ENCODE assay signal across 10 cellular contexts in genomic region chr1:26171084-26172072, GRCh38. TPM values are rescaled to one million over a fixed set of nuclear protein-coding genes. Genes with fewer than 3 reads are reported as not detected.
DNase-seq lines count a peak whose midpoint lies in the region; ATAC-seq and TF ChIP-seq lines count a peak whose summit lies in the region.
"Had no signal": no experiment of that assay in that cellular context is flagged by ENCODE, and none has a peak within 500 bp of the region (broad histone marks: within the 10 kb centered on the region; RNA-seq: fewer than 3 reads in every experiment).

Gene ZNF593OS (minus strand): TSS chr1:26171832. CDS start chr1:26171661, 171 bp downstream.

- TF ChIP-seq EP300 in SK-N-SH (IDR thresholded peaks at IDR 0.05; ENCODE audit: borderline replicate concordance in 1 of 2, low read depth in 1 of 2, low read length in 1 of 2) (no peak), gastroesophageal sphincter (IDR thresholded peaks at IDR 0.05) (no peak)

- peak within 1 kb of the TSS; percentile 85 to 98 for H3K4me3 ChIP-seq in SK-N-SH (ENCODE audit: low read depth in 2 of 2, low read length in 1 of 2)
- H3K4me3 ChIP-seq in SK-N-MC: peak within 1 kb of the TSS; percentile 91
- peak within 1 kb of the TSS in 3 of 4 donors; percentile 88 to 98 (median 91) for H3K4me3 ChIP-seq in esophagus squamous epithelium
- H3K4me3 ChIP-seq in skeletal muscle satellite cell (ENCODE audit: low read length): peak within 1 kb of the TSS; percentile 93
- peak within 1 kb of the TSS in 1 of 2 donors; percentile 91 for H3K4me3 ChIP-seq in gastroesophageal sphincter

- WGBS in SK-N-SH (ENCODE audit: low lambda C conversion rate): 88% methylated on average over 21 of the region's 34 CpGs
- WGBS in esophagus squamous epithelium, 2 donors: 87 to 90% methylated on average over 13 to 23 of the region's 34 CpGs
- WGBS in gastroesophageal sphincter (ENCODE audit: low coverage in 1 of 2), 2 donors: 40% methylated on average over 2 of the region's 34 CpGs; no CpG with 5 or more reads in 1 of the 2 donors

- ATAC-seq in SK-N-SH treated with all-trans-retinoic acid at 6 μM for 48 hours: no peak
- no peak for ATAC-seq in gastroesophageal sphincter
- ATAC-seq in HG02588 (IDR thresholded peaks at IDR 0.05; ENCODE audit: unreplicated experiment): no peak

- H3K9ac ChIP-seq in SK-N-SH: peak within 1 kb of the TSS; percentile 92; the same call in 1 of the 2 replicates
- H3K9ac ChIP-seq in SK-N-MC (ENCODE audit: insufficient read length): peak within 1 kb of the TSS; percentile 92
- peak within 1 kb of the TSS; percentile 96 for H3K9ac ChIP-seq in skeletal muscle satellite cell (ENCODE audit: low read depth, low read length)

- no peaks in the 10 kb centered on the region for H3K9me2 ChIP-seq in SK-N-SH

- H4K20me1 ChIP-seq in SK-N-SH (ENCODE audit: insufficient read depth): no peaks in the 10 kb centered on the region

- H3K36me3 ChIP-seq in SK-N-SH (replicated peaks in 1 of 2; ENCODE audit: control insufficient read depth in 1 of 2, insufficient read depth in 2 of 2, low read length in 1 of 2) (peaks cover 0 to 2% of the 10 kb centered on the region in 2 experiments), SK-N-MC (ENCODE audit: insufficient read depth, low read length) (no peaks in the 10 kb centered on the region; the same call in 1 of the 2 replicates), esophagus squamous epithelium (peaks cover 0 to 14% (median 0%) of the 10 kb centered on the region in 3 donors), skeletal muscle satellite cell (ENCODE audit: insufficient read depth, low read length) (peaks cover 8% of the 10 kb centered on the region), gastroesophageal sphincter (peaks cover 0 to 11% of the 10 kb centered on the region in 2 donors)
- H3K36me3 ChIP-seq: Peyer's patch had no signal

- TF ChIP-seq POLR2A in esophagus squamous epithelium (IDR thresholded peaks at IDR 0.05) (no peak), gastroesophageal sphincter (IDR thresholded peaks at IDR 0.05) (no peak)

- peaks cover 17% of the 10 kb centered on the region; the same call in 1 of the 2 replicates for H3K79me2 ChIP-seq in SK-N-SH (ENCODE audit: insufficient read depth)

- no peak within 1 kb of the TSS for H2AFZ ChIP-seq in SK-N-SH (ENCODE audit: low read depth)

- DNase-seq in SK-N-SH (peak; percentile 28), SK-N-MC (ENCODE audit: low read depth, low spot score) (no peak), esophagus squamous epithelium (lab: John Stamatoyannopoulos, UW) (no peak), mucosa of gallbladder (ENCODE audit: low spot score) (no peak)
- DNase-seq: Peyer's patch; stimulated activated CD4-positive, alpha-beta T cell treated with anti-CD3 and anti-CD28 coated beads, Interleukin-4, amount 100 ng/mL, for 24 hours had no signal

- POLR2A ChIA-PET in SK-N-SH (lab: Yijun Ruan, JAX): no interaction called here

- CTCF ChIA-PET in SK-N-SH (lab: Yijun Ruan, JAX): interaction anchor here (0.9 to 2.3 kb wide), 4 partner anchors 63 to 192 kb away, joined by 3 to 13 read pairs (median 6); partner anchors contain the start of genes CEP85 and SH3BGRL3

- TF ChIP-seq RAD21 in SK-N-SH (IDR thresholded peaks at IDR 0.05; ENCODE audit: low read length): no peak

- no peaks in the 10 kb centered on the region for H3K27me3 ChIP-seq in SK-N-SH (ENCODE audit: insufficient read depth)
- H3K27me3 ChIP-seq in esophagus squamous epithelium: no peaks in the 10 kb centered on the region
- no peaks in the 10 kb centered on the region for H3K27me3 ChIP-seq in skeletal muscle satellite cell (ENCODE audit: control insufficient read depth, insufficient read depth, low read length)
- H3K27me3 ChIP-seq in gastroesophageal sphincter: no peaks in the 10 kb centered on the region
- H3K27me3 ChIP-seq: Peyer's patch had no signal

- intact Hi-C loops in esophagus squamous epithelium (cut with DNase I): no loop called here

- H3K9me3 ChIP-seq in SK-N-SH (no peaks in the 10 kb centered on the region), SK-N-MC (ENCODE audit: low read depth, low read length) (no peaks in the 10 kb centered on the region), esophagus squamous epithelium (no peaks in the 10 kb centered on the region), skeletal muscle satellite cell (replicated peaks; ENCODE audit: low read length) (no peaks in the 10 kb centered on the region), gastroesophageal sphincter (no peaks in the 10 kb centered on the region)
- H3K9me3 ChIP-seq: Peyer's patch had no signal

- peaks cover 12% of the 10 kb centered on the region for H3F3A ChIP-seq in SK-N-SH (replicated peaks; ENCODE audit: insufficient read depth)

- no peak within 1 kb of the TSS for H3K27ac ChIP-seq in SK-N-SH (ENCODE audit: low read depth in 2 of 2, low read length in 1 of 2)
- H3K27ac ChIP-seq in SK-N-MC: no peak within 1 kb of the TSS
- H3K27ac ChIP-seq in esophagus squamous epithelium: peak within 1 kb of the TSS in 2 of 4 donors; percentile 87 to 92
- H3K27ac ChIP-seq in gastroesophageal sphincter: no peak within 1 kb of the TSS

- H3K4me2 ChIP-seq in SK-N-SH: peak within 1 kb of the TSS; percentile 95
- H3K4me2 ChIP-seq in skeletal muscle satellite cell (ENCODE audit: low read length): peak within 1 kb of the TSS; percentile 94

- H3K4me1 ChIP-seq in SK-N-SH (ENCODE audit: control insufficient read depth in 1 of 2, insufficient read depth in 2 of 2, low read depth in 1 of 2, low read length in 1 of 2) (peaks cover 0 to 18% of the 10 kb centered on the region in 2 experiments; a peak in 2 of 4 replicates), esophagus squamous epithelium (peaks cover 8 to 24% (median 17%) of the 10 kb centered on the region in 3 donors), skeletal muscle satellite cell (ENCODE audit: control insufficient read depth, insufficient read depth, low read length) (peaks cover 6% of the 10 kb centered on the region), gastroesophageal sphincter (peaks cover 3 to 23% (median 8%) of the 10 kb centered on the region in 3 donors)

- TF ChIP-seq CTCF in SK-N-SH (IDR thresholded peaks at IDR 0.05): no peak
- TF ChIP-seq CTCF in esophagus squamous epithelium (IDR thresholded peaks at IDR 0.05): no peak
- no peak for TF ChIP-seq CTCF in gastroesophageal sphincter (IDR thresholded peaks at IDR 0.05)

TF ChIP-seq in SK-N-SH, 30 proteins besides CTCF, POLR2A, EP300 and RAD21:
- TF ChIP-seq NRF1 (IDR thresholded peaks at IDR 0.05; ENCODE audit: low read depth, low read length) (no peak), YY1 (IDR thresholded peaks at IDR 0.05; ENCODE audit: low read depth) (no peak), FOSL2 (IDR thresholded peaks at IDR 0.05; ENCODE audit: borderline replicate concordance, low read depth) (no peak), PBX3 (IDR thresholded peaks at IDR 0.05) (peak; percentile 36; the same call in 1 of the 2 replicates)

TF ChIP-seq in SK-N-SH treated with all-trans-retinoic acid at 6 μM for 48 hours, 23 proteins besides CTCF, POLR2A, EP300 and RAD21:
- no peak for TF ChIP-seq RARB (CRISPR knock-in tag; IDR thresholded peaks at IDR 0.05)
- TF ChIP-seq ZFP30 (CRISPR knock-in tag; IDR thresholded peaks at IDR 0.05): no peak

RNA-seq across cellular contexts. Expression of gene ZNF593OS, which starts in this region (rescaled TPM):
- polyA plus RNA-seq in SK-N-SH (2012; rRNA removed): not detected in 2 replicates
- polyA plus RNA-seq in SK-N-SH (2012; cell fraction: cytosol; rRNA removed): 0.04 and 0.05 TPM in 2 replicates
- 0.10 TPM in 1 of 2 replicates, not detected in the other for polyA plus RNA-seq in SK-N-SH (2012; cell fraction: nucleus; rRNA removed)
- total RNA-seq in esophagus squamous epithelium (not detected), gastroesophageal sphincter (not detected), mucosa of gallbladder (0.29 TPM)
- total RNA-seq in skeletal muscle satellite cell (2012; rRNA removed): not detected in 2 replicates
- total RNA-seq: Peyer's patch had no signal

Comparison
In these comparisons a context has a peak if more than half of its experiments do, and no peak if none do; other contexts are left out.
1. Peak in DNase-seq, H3K4me3 ChIP-seq, H3K9ac ChIP-seq and H3K4me2 ChIP-seq in SK-N-SH; RNA of the gene not detected or under 1 TPM.